In the genomic region with DNA sequence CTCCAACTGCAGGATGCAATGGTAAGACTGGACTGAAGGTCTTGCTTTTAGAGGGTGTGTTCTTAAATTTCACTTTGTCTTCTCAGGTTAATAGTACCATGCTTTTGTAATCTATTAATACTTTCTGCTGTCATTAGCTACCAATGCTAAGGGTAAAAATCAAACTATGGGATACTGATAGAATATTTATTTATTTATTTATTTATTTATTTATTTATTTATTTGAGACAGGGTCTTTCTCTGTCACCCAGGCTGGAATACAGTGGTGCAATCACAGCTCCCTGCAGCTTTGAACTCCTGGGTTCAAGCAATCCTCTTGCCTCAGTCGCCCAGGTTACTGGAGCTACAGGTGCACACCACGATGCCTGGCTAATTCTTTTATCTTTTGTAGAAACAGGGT, we compare ENCODE assay signal across 10 cellular contexts.
"Had no signal": no experiment of that assay in that cellular context is flagged by ENCODE, and none has a peak within 500 bp of the region (broad histone marks: within the 10 kb centered on the region; RNA-seq: fewer than 3 reads in every experiment).

No MANE protein-coding gene starts in this region.

- DNase-seq: activated CD4-positive, alpha-beta T cell treated with anti-CD3 and anti-CD28 coated beads for 4 hours; central memory CD4-positive, alpha-beta T cell; effector memory CD8-positive, alpha-beta T cell; erythroblast; glutamatergic neuron; immature natural killer cell; left colon; nephron progenitor cell; ovary; stimulated activated CD4-positive, alpha-beta T cell treated with anti-CD3 and anti-CD28 coated beads, Interleukin-4, amount 100 ng/mL, for 24 hours had no signal

- H3K36me3 ChIP-seq: ovary had no signal

- H3K27me3 ChIP-seq: ovary had no signal

- H3K4me3 ChIP-seq: ovary had no signal

- H3K9me3 ChIP-seq: ovary had no signal

- H3K27ac ChIP-seq: ovary had no signal

- ATAC-seq: effector memory CD8-positive, alpha-beta T cell; left colon had no signal
